ENCODE assay signal across 8 cellular contexts in genomic region chr7:114048386-114049235, GRCh38.
DNase-seq lines count a peak whose midpoint lies in the region; ATAC-seq and TF ChIP-seq lines count a peak whose summit lies in the region.

No MANE protein-coding gene starts in this region.

- H3K4me3 Mint-ChIP-seq in Calu3 (ENCODE audit: low read depth, unreplicated experiment) (peak overlapping the region; percentile 59), T-helper 17 cell (peak overlapping the region; percentile 88)

- ATAC-seq in HG03439 (IDR thresholded peaks at IDR 0.05; ENCODE audit: unreplicated experiment), result peak; percentile 48
- ATAC-seq in T-helper 17 cell, result peak; percentile 49
- ATAC-seq in gastroesophageal sphincter, result peak; percentile 13
- peak; percentile 31 for ATAC-seq in upper lobe of right lung

- H3K4me1 Mint-ChIP-seq in Calu3 (ENCODE audit: low read depth, unreplicated experiment), result peaks cover 11% of the 10 kb centered on the region
- peaks cover 12% of the 10 kb centered on the region for H3K4me1 Mint-ChIP-seq in T-helper 17 cell

- H3K27ac Mint-ChIP-seq in Calu3 (ENCODE audit: unreplicated experiment) (peak overlapping the region; percentile 65), T-helper 17 cell (peak overlapping the region; percentile 76)

- H3K4me3 ChIP-seq in gastroesophageal sphincter (no peak overlapping the region), upper lobe of right lung (peak overlapping the region; percentile 28)

- TF ChIP-seq CTCF in Calu3 (IDR thresholded peaks at IDR 0.05; ENCODE audit: unreplicated experiment) (no peak), gastroesophageal sphincter (IDR thresholded peaks at IDR 0.05) (no peak), upper lobe of right lung (IDR thresholded peaks at IDR 0.05) (no peak)

- no peaks in the 10 kb centered on the region for H3K36me3 Mint-ChIP-seq in Calu3 (ENCODE audit: insufficient read depth, unreplicated experiment)
- H3K36me3 Mint-ChIP-seq in T-helper 17 cell (ENCODE audit: low read depth), result no peaks in the 10 kb centered on the region

- H3K4me1 ChIP-seq in gastroesophageal sphincter (no peaks in the 10 kb centered on the region), upper lobe of right lung (no peaks in the 10 kb centered on the region)

- TF ChIP-seq EP300 in gastroesophageal sphincter (IDR thresholded peaks at IDR 0.05), result no peak

- TF ChIP-seq POLR2A in gastroesophageal sphincter (IDR thresholded peaks at IDR 0.05), result no peak

- no peaks in the 10 kb centered on the region for H3K36me3 ChIP-seq in gastroesophageal sphincter
- no peaks in the 10 kb centered on the region for H3K36me3 ChIP-seq in upper lobe of right lung

- H3K27me3 Mint-ChIP-seq in Calu3 (ENCODE audit: unreplicated experiment), result no peaks in the 10 kb centered on the region
- no peaks in the 10 kb centered on the region for H3K27me3 Mint-ChIP-seq in T-helper 17 cell

- intact Hi-C loops in Calu3 (cut with micrococcal nuclease; ENCODE audit: unreplicated experiment), result no loop called here
- intact Hi-C loops in upper lobe of right lung (cut with DNase I), result no loop called here

- no peaks in the 10 kb centered on the region for H3K9me3 ChIP-seq in T-helper 17 cell (ENCODE audit: control insufficient read depth, low read length, poor library complexity, severe bottlenecking)
- H3K9me3 ChIP-seq in gastroesophageal sphincter, result no peaks in the 10 kb centered on the region
- H3K9me3 ChIP-seq in upper lobe of right lung, result no peaks in the 10 kb centered on the region

- H3K27me3 ChIP-seq in gastroesophageal sphincter (no peaks in the 10 kb centered on the region), upper lobe of right lung (no peaks in the 10 kb centered on the region)

- no TSS peak for BruUV-seq in Calu3 (replicated peaks; lab: Mats Ljungman, UMichigan)

- no peak overlapping the region for H3K27ac ChIP-seq in gastroesophageal sphincter
- H3K27ac ChIP-seq in upper lobe of right lung, result no peak overlapping the region

- 78 to 83% methylated on average over 5 to 11 of the region's 12 CpGs for WGBS in gastroesophageal sphincter (ENCODE audit: low coverage in 1 of 2), 2 donors

- H3K9me3 Mint-ChIP-seq in Calu3 (ENCODE audit: low read depth, unreplicated experiment), result no peaks in the 10 kb centered on the region

- CTCF ChIA-PET in Calu3 (lab: Charles Lee), result interaction anchor here (0.5 to 0.6 kb wide), 2 partner anchors 69 to 128 kb away, joined by 3 read pairs; no protein-coding TSS in a partner anchor

- DNase-seq in Calu3, result peak; percentile 17
- DNase-seq in T-helper 17 cell, result no peak
- no peak for DNase-seq in upper lobe of right lung
- no peak for DNase-seq in NCI-H128 (lab: John Stamatoyannopoulos, UW; ENCODE audit: unreplicated experiment)
- DNase-seq in DMS114 treated with DMSO at 0.1 percent for 48 hours (lab: John Stamatoyannopoulos, UW; ENCODE audit: unreplicated experiment), result no peak
- no peak for DNase-seq in cerebellar cortex (ENCODE audit: low spot score)
